ENCODE assay signal across 1 cellular context in genomic region chr12:101280006-101280505, GRCh38.
TF ChIP-seq lines count a peak whose summit lies in the region.

Gene UTP20, plus strand, starts transcription at chr12:101280105. Its CDS starts 178 bp downstream, at chr12:101280283.

TF ChIP-seq in HepG2, 621 proteins besides CTCF, POLR2A, EP300 and RAD21 (continued from another document and continues in another):
- TF ChIP-seq ZNF503 (CRISPR knock-in tag; IDR thresholded peaks at IDR 0.05) (peak; percentile 40; the same call in 1 of the 2 replicates), SMARCC2 (IDR thresholded peaks at IDR 0.05) (no peak), ARNTL (CRISPR knock-in tag; IDR thresholded peaks at IDR 0.05) (peak; percentile 68; the same call in 1 of the 2 replicates), ZNF138 (CRISPR knock-in tag; IDR thresholded peaks at IDR 0.05; ENCODE audit: low read depth) (no peak), ZNF512 (CRISPR knock-in tag; IDR thresholded peaks at IDR 0.05) (no peak), ZNF18 (CRISPR knock-in tag; IDR thresholded peaks at IDR 0.05; ENCODE audit: insufficient replicate concordance) (no peak), ZNF501 (CRISPR knock-in tag; IDR thresholded peaks at IDR 0.05) (peak; percentile 88), ZNF549 (CRISPR knock-in tag; IDR thresholded peaks at IDR 0.05) (no peak), MYNN (CRISPR knock-in tag; IDR thresholded peaks at IDR 0.05; ENCODE audit: low read depth) (no peak), HDAC1 (CRISPR knock-in tag; IDR thresholded peaks at IDR 0.05) (peak; percentile 99), ZNF510 (CRISPR knock-in tag; IDR thresholded peaks at IDR 0.05; ENCODE audit: low read depth) (no peak), ZFYVE20 (CRISPR knock-in tag; IDR thresholded peaks at IDR 0.05; ENCODE audit: borderline replicate concordance, low read depth) (no peak), TRAFD1 (CRISPR knock-in tag; IDR thresholded peaks at IDR 0.05; ENCODE audit: borderline replicate concordance) (no peak), ZNF350 (CRISPR knock-in tag; IDR thresholded peaks at IDR 0.05; ENCODE audit: borderline replicate concordance, low read depth) (peak; percentile 31; the same call in 1 of the 2 replicates), AHR (CRISPR knock-in tag; IDR thresholded peaks at IDR 0.05) (no peak), ZNF850 (CRISPR knock-in tag; conservative IDR thresholded peaks at IDR 0.05) (no peak), HHEX (CRISPR knock-in tag; IDR thresholded peaks at IDR 0.05) (no peak), ZNF24 (IDR thresholded peaks at IDR 0.05) (no peak), E2F1 (CRISPR knock-in tag; IDR thresholded peaks at IDR 0.05) (peak; percentile 48; the same call in 1 of the 2 replicates), GATA4 (IDR thresholded peaks at IDR 0.05; ENCODE audit: borderline replicate concordance, low read depth) (no peak), HNRNPUL1 (IDR thresholded peaks at IDR 0.05; ENCODE audit: low read depth, low read length) (no peak), PHF8 (CRISPR knock-in tag; IDR thresholded peaks at IDR 0.05) (peak; percentile 85), NFATC3 (CRISPR knock-in tag; IDR thresholded peaks at IDR 0.05) (0 out of 2 replicates have a peak, but pooled peaks have one; percentile 38), ZNF576 (CRISPR knock-in tag; IDR thresholded peaks at IDR 0.05) (no peak), DDIT3 (CRISPR knock-in tag; IDR thresholded peaks at IDR 0.05) (no peak), ZNF292 (CRISPR knock-in tag; IDR thresholded peaks at IDR 0.05; ENCODE audit: borderline replicate concordance, low read depth) (no peak), ATF7 (IDR thresholded peaks at IDR 0.05) (no peak), ATF7 (CRISPR knock-in tag; IDR thresholded peaks at IDR 0.05) (no peak), CHD2 (IDR thresholded peaks at IDR 0.05; ENCODE audit: low read depth, low read length) (no peak), SIN3A (IDR thresholded peaks at IDR 0.05; ENCODE audit: borderline replicate concordance, low read depth, low read length) (peak; percentile 99), ZNF766 (CRISPR knock-in tag; IDR thresholded peaks at IDR 0.05; ENCODE audit: borderline replicate concordance) (no peak), GZF1 (CRISPR knock-in tag; IDR thresholded peaks at IDR 0.05) (0 out of 2 replicates have a peak, but pooled peaks have one; percentile 41), RBAK (CRISPR knock-in tag; IDR thresholded peaks at IDR 0.05) (no peak), ZNF17 (CRISPR knock-in tag; IDR thresholded peaks at IDR 0.05) (no peak), ZNF367 (CRISPR knock-in tag; IDR thresholded peaks at IDR 0.05; ENCODE audit: borderline replicate concordance) (no peak), ZNF33A (CRISPR knock-in tag; IDR thresholded peaks at IDR 0.05; ENCODE audit: borderline replicate concordance) (no peak), REST (IDR thresholded peaks at IDR 0.05; ENCODE audit: borderline replicate concordance in 1 of 2, low read depth in 1 of 2, low read length in 2 of 2) (no peak; a peak in 1 of 4 replicates), ETV6 (CRISPR knock-in tag; conservative IDR thresholded peaks at IDR 0.05) (no peak), HNRNPLL (IDR thresholded peaks at IDR 0.05; ENCODE audit: low read depth, low read length, poor library complexity, severe bottlenecking) (peak; percentile 35), TEF (CRISPR knock-in tag; IDR thresholded peaks at IDR 0.05) (0 out of 2 replicates have a peak, but pooled peaks have one; percentile 45), ZNF547 (CRISPR knock-in tag; IDR thresholded peaks at IDR 0.05) (peak; percentile 79), ZNF761 (CRISPR knock-in tag; conservative IDR thresholded peaks at IDR 0.05) (no peak; the same call in 1 of the 2 replicates), ZNF580 (CRISPR knock-in tag; IDR thresholded peaks at IDR 0.05; ENCODE audit: borderline replicate concordance, low read depth) (no peak), HMGXB3 (CRISPR knock-in tag; IDR thresholded peaks at IDR 0.05; ENCODE audit: borderline replicate concordance) (no peak), ZBTB7A (CRISPR knock-in tag; IDR thresholded peaks at IDR 0.05) (no peak), KLF6 (CRISPR knock-in tag; IDR thresholded peaks at IDR 0.05) (peak; percentile 34; the same call in 1 of the 2 replicates), GPN1 (CRISPR knock-in tag; IDR thresholded peaks at IDR 0.05; ENCODE audit: borderline replicate concordance) (no peak), ESRRA (CRISPR knock-in tag; IDR thresholded peaks at IDR 0.05; ENCODE audit: low read depth) (no peak), ZNF546 (CRISPR knock-in tag; conservative IDR thresholded peaks at IDR 0.05) (no peak), ZNF605 (CRISPR knock-in tag; IDR thresholded peaks at IDR 0.05) (peak; percentile 80), DNMT1 (CRISPR knock-in tag; IDR thresholded peaks at IDR 0.05) (no peak), MTF1 (CRISPR knock-in tag; IDR thresholded peaks at IDR 0.05) (no peak)
